1 cellular context compared by ENCODE assay signal in genomic region chr3:49901351-49902339, GRCh38.
A peak's percentile ranks its signal among the peaks of the same experiment; 100 is the strongest.
TF ChIP-seq lines count a peak whose summit lies in the region.

No MANE protein-coding gene starts in this region.

TF ChIP-seq in GM12878, 131 proteins besides CTCF, POLR2A, EP300 and RAD21:
- TF ChIP-seq EZH2 (IDR thresholded peaks at IDR 0.05; ENCODE audit: borderline replicate concordance, control insufficient read depth, low read depth, low read length), result no peak
- no peak for TF ChIP-seq GATAD2B (conservative IDR thresholded peaks at IDR 0.05; ENCODE audit: low read depth)
- TF ChIP-seq RUNX3 (IDR thresholded peaks at IDR 0.05; ENCODE audit: low read length), result peak; percentile 37; the same call in 1 of the 2 replicates
- peak; percentile 29 for TF ChIP-seq RELA (IDR thresholded peaks at IDR 0.05; ENCODE audit: borderline replicate concordance, partially characterized antibody)
- TF ChIP-seq REST (IDR thresholded peaks at IDR 0.05; ENCODE audit: low read depth, low read length), result no peak
- TF ChIP-seq SUPT20H (IDR thresholded peaks at IDR 0.05; ENCODE audit: borderline replicate concordance, control insufficient read depth, low read depth, low read length), result no peak
- TF ChIP-seq PKNOX1 (IDR thresholded peaks at IDR 0.05), result peak; percentile 77
- TF ChIP-seq PBX3 (IDR thresholded peaks at IDR 0.05; ENCODE audit: insufficient replicate concordance, low read depth, low read length), result peak; percentile 48
- no peak for TF ChIP-seq MLLT1 (IDR thresholded peaks at IDR 0.05)
- no peak for TF ChIP-seq MAX (IDR thresholded peaks at IDR 0.05; ENCODE audit: low read depth, low read length)
- no peak for TF ChIP-seq HCFC1 (IDR thresholded peaks at IDR 0.05; ENCODE audit: low read length)
- no peak for TF ChIP-seq SUZ12 (IDR thresholded peaks at IDR 0.05; ENCODE audit: unreplicated experiment)
- TF ChIP-seq IKZF1 (conservative IDR thresholded peaks at IDR 0.05), result no peak
- no peak for TF ChIP-seq SP1 (IDR thresholded peaks at IDR 0.05; ENCODE audit: low read depth, low read length)
- TF ChIP-seq ZNF207 (IDR thresholded peaks at IDR 0.05; ENCODE audit: borderline replicate concordance), result no peak
- 0 out of 3 replicates have a peak, but pooled peaks of 1 of the 2 experiments have one; percentile 8 for TF ChIP-seq EGR1 (IDR thresholded peaks at IDR 0.05; ENCODE audit: borderline replicate concordance in 1 of 2, low read depth in 2 of 2, low read length in 2 of 2)
- TF ChIP-seq YY1 (IDR thresholded peaks at IDR 0.05; ENCODE audit: low read depth, low read length), result peak; percentile 54
- no peak for TF ChIP-seq HDAC2 (IDR thresholded peaks at IDR 0.05)
- TF ChIP-seq ETV6 (conservative IDR thresholded peaks at IDR 0.05 in 1 of 2, IDR thresholded peaks at IDR 0.05 in 1 of 2; ENCODE audit: borderline replicate concordance in 1 of 2, low read depth in 1 of 2), result no peak
- peak; percentile 38; the same call in 1 of the 2 replicates for TF ChIP-seq ZNF687 (IDR thresholded peaks at IDR 0.05)
- no peak for TF ChIP-seq WRNIP1 (IDR thresholded peaks at IDR 0.05; ENCODE audit: borderline replicate concordance, low read depth, low read length)
- TF ChIP-seq BCL3 (IDR thresholded peaks at IDR 0.05; ENCODE audit: borderline replicate concordance, insufficient read depth, low read depth, low read length, poor library complexity, severe bottlenecking), result no peak
- TF ChIP-seq E4F1 (IDR thresholded peaks at IDR 0.05; ENCODE audit: borderline replicate concordance, partially characterized antibody), result no peak
- TF ChIP-seq ZBTB11 (CRISPR knock-in tag; IDR thresholded peaks at IDR 0.05), result no peak
- no peak for TF ChIP-seq TAF1 (IDR thresholded peaks at IDR 0.05; ENCODE audit: borderline replicate concordance, low read depth, low read length)
- no peak for TF ChIP-seq NFIC (IDR thresholded peaks at IDR 0.05; ENCODE audit: low read depth, low read length)
